ENCODE assay signal across 1 cellular context in the genomic region with DNA sequence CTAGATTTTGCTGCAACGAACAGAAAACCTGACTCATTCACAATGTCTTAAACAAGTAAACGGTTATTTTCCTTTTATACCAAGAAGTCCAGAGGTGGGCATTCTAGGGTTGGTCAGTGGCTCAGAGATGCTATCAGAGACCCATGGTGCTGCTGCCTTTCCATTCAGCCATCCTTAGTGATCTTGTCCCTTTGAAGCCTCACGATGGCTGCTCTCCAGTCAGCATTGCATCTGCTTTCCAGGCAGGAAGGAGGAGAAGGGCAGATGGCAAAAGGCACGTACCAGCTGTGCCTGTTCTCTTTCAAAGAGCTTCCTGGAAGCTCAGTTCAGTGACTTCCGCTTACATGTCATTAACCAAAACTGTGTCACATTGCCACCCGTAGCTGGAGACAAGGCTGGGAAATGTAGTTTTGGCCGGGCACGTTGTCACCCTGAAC.
TF ChIP-seq lines count a peak whose summit lies in the region.

No MANE protein-coding gene starts in this region.

TF ChIP-seq in WTC11, 78 proteins besides CTCF, POLR2A, EP300 and RAD21 (continued from another document):
- TF ChIP-seq, protein P1, sequence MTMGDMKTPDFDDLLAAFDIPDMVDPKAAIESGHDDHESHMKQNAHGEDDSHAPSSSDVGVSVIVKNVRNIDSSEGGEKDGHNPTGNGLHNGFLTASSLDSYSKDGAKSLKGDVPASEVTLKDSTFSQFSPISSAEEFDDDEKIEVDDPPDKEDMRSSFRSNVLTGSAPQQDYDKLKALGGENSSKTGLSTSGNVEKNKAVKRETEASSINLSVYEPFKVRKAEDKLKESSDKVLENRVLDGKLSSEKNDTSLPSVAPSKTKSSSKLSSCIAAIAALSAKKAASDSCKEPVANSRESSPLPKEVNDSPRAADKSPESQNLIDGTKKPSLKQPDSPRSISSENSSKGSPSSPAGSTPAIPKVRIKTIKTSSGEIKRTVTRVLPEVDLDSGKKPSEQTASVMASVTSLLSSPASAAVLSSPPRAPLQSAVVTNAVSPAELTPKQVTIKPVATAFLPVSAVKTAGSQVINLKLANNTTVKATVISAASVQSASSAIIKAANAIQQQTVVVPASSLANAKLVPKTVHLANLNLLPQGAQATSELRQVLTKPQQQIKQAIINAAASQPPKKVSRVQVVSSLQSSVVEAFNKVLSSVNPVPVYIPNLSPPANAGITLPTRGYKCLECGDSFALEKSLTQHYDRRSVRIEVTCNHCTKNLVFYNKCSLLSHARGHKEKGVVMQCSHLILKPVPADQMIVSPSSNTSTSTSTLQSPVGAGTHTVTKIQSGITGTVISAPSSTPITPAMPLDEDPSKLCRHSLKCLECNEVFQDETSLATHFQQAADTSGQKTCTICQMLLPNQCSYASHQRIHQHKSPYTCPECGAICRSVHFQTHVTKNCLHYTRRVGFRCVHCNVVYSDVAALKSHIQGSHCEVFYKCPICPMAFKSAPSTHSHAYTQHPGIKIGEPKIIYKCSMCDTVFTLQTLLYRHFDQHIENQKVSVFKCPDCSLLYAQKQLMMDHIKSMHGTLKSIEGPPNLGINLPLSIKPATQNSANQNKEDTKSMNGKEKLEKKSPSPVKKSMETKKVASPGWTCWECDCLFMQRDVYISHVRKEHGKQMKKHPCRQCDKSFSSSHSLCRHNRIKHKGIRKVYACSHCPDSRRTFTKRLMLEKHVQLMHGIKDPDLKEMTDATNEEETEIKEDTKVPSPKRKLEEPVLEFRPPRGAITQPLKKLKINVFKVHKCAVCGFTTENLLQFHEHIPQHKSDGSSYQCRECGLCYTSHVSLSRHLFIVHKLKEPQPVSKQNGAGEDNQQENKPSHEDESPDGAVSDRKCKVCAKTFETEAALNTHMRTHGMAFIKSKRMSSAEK (CRISPR knock-in tag; IDR thresholded peaks at IDR 0.05; ENCODE audit: borderline replicate concordance), result no peak
- TF ChIP-seq ZBTB21 (CRISPR knock-in tag; IDR thresholded peaks at IDR 0.05; ENCODE audit: borderline replicate concordance), result no peak
- no peak for TF ChIP-seq ESRRA (CRISPR knock-in tag; IDR thresholded peaks at IDR 0.05; ENCODE audit: borderline replicate concordance)
